ENCODE assay signal across 9 cellular contexts in the genomic region with DNA sequence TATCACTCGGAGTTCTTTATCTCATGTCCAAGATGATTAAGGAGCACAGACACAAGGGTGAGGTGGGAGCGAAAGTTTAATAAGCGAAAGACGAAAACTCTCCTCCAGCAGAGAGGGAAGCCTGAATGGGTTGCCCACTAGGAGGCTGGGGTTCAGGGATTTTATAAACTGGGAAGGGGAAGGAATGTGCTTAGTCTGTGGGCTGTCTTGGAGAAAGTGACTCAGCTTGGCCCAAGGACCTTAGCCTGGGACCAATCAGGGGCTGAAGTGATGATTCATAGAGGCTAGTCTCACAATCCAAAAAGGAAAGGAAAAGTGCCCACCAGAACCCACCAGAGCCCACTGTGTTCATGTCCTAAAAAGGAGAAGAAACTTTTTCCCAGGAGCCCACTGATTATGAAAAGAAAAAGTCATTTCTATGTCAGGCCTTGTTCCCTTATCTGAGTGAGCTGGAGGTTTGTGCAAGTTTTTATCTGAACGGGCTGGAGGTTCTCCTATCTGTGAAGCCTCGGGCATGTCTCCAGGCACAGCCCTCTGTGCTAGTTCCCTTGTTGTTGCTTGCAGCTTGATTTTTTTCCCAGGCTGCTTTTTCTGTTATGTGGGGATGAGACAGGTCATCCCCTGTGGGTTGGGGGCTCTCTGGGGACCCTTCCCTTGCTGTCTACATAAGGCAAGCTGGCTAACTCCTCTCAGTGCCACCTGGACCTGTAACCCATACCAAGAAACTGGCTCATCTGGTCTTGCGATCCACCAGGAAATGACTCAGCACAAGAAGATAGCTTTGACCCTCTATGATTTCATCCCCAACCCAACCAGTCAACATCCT. TPM values are rescaled to one million over a fixed set of nuclear protein-coding genes. Genes with fewer than 3 reads are reported as not detected.
DNase-seq lines count a peak whose midpoint lies in the region; ATAC-seq and TF ChIP-seq lines count a peak whose summit lies in the region.
"Had no signal": no experiment of that assay in that cellular context is flagged by ENCODE, and none has a peak within 500 bp of the region (broad histone marks: within the 10 kb centered on the region; RNA-seq: fewer than 3 reads in every experiment).

No MANE protein-coding gene starts in this region.

- no peak overlapping the region for H3K27ac ChIP-seq in GM23338 (ENCODE audit: low read depth)
- H3K27ac ChIP-seq in heart left ventricle, result peak overlapping the region; percentile 3 to 80 (median 63)
- peak overlapping the region; percentile 59 for H3K27ac ChIP-seq in skeletal muscle tissue (ENCODE audit: low read depth, low read length)

- H3K9me3 ChIP-seq in heart left ventricle (peaks cover 0 to 39% (median 14%) of the 10 kb centered on the region in 12 donors), skeletal muscle tissue (ENCODE audit: control insufficient read depth in 3 of 3, low read length in 3 of 3) (peaks cover 0 to 2% (median 0%) of the 10 kb centered on the region in 3 donors), BE2C (no peaks in the 10 kb centered on the region)

- peaks cover 10% of the 10 kb centered on the region; the same call in 2 of the 3 replicates for H3K4me1 Mint-ChIP-seq in GM23338

- H3K4me2 ChIP-seq in GM23338, result no peak overlapping the region

- peak overlapping the region; percentile 84 for H2AFZ ChIP-seq in GM23338

- H3K9ac ChIP-seq in skeletal muscle tissue (ENCODE audit: low read depth in 1 of 3, low read length in 3 of 3), result no peak overlapping the region

- intact Hi-C loops in heart left ventricle (cut with DNase I), result loop anchor here in 6 of 10 donors (2.0 to 10.0 kb wide), 4 partner anchors 39 to 101 kb away; a partner anchor contains a TSS

- no peak overlapping the region for H3K4me3 Mint-ChIP-seq in GM23338
- H3K4me3 Mint-ChIP-seq: neural crest cell had no signal

- H3K27me3 ChIP-seq in GM23338 (ENCODE audit: insufficient read depth) (no peaks in the 10 kb centered on the region), heart left ventricle (no peaks in the 10 kb centered on the region), skeletal muscle tissue (ENCODE audit: control insufficient read depth in 3 of 3, insufficient read depth in 3 of 3, low read length in 3 of 3) (no peaks in the 10 kb centered on the region), BE2C (no peaks in the 10 kb centered on the region)

- no peaks in the 10 kb centered on the region for H3K27me3 Mint-ChIP-seq in GM23338 (ENCODE audit: insufficient read depth, low read depth, poor library complexity)

- ATAC-seq in GM23338 (peak; percentile 35; the same call in 1 of the 3 replicates), heart left ventricle (peak; percentile 58 to 77 (median 68)), GM21515 (IDR thresholded peaks at IDR 0.05; ENCODE audit: unreplicated experiment) (no peak)

- no peaks in the 10 kb centered on the region for H3F3A ChIP-seq in GM23338 (replicated peaks; ENCODE audit: low read depth)

- H3K9me2 ChIP-seq in GM23338 (ENCODE audit: insufficient read depth), result peaks cover 4% of the 10 kb centered on the region; the same call in 1 of the 2 replicates

- TF ChIP-seq CTCF in GM23338 (conservative IDR thresholded peaks at IDR 0.05; ENCODE audit: low read depth in 2 of 2) (no peak), heart left ventricle (IDR thresholded peaks at IDR 0.05) (peak in 1 of 12 donors; percentile 17), BE2C (IDR thresholded peaks at IDR 0.05; ENCODE audit: low read depth, low read length) (no peak)

- H3K36me3 Mint-ChIP-seq in GM23338 (ENCODE audit: low read depth), result peaks cover 5% of the 10 kb centered on the region; the same call in 2 of the 3 replicates

- 49 to 61% (median 55%) methylated on average over 7 of the region's 7 CpGs for WGBS in heart left ventricle, 4 donors

- no peaks in the 10 kb centered on the region for H3K36me3 ChIP-seq in GM23338 (ENCODE audit: insufficient read depth)
- H3K36me3 ChIP-seq in heart left ventricle, result no peaks in the 10 kb centered on the region
- no peaks in the 10 kb centered on the region for H3K36me3 ChIP-seq in skeletal muscle tissue (ENCODE audit: control insufficient read depth in 3 of 3, insufficient read depth in 3 of 3, low read length in 3 of 3)
- no peaks in the 10 kb centered on the region for H3K36me3 ChIP-seq in BE2C

- 0 out of 2 replicates have a peak overlapping the region, but pooled peaks have one; percentile 2 for H3K27ac Mint-ChIP-seq in GM23338

- H3K4me1 ChIP-seq in GM23338 (ENCODE audit: insufficient read depth) (no peaks in the 10 kb centered on the region; the same call in 1 of the 2 replicates), heart left ventricle (peaks cover 0 to 26% (median 7%) of the 10 kb centered on the region in 12 donors), skeletal muscle tissue (ENCODE audit: control insufficient read depth in 3 of 3, insufficient read depth in 3 of 3, low read length in 3 of 3) (peaks cover 0 to 7% (median 3%) of the 10 kb centered on the region in 3 donors), BE2C (peaks cover 3% of the 10 kb centered on the region; the same call in 1 of the 2 replicates)

- no peak for TF ChIP-seq POLR2A in heart left ventricle (IDR thresholded peaks at IDR 0.05)

- H4K20me1 ChIP-seq in GM23338 (replicated peaks; ENCODE audit: insufficient read depth), result no peaks in the 10 kb centered on the region

- peak; percentile 6 for DNase-seq in GM23338 (ENCODE audit: low spot score)
- peak; percentile 31 for DNase-seq in T1000 (lab: John Stamatoyannopoulos, UW)
- peak in 4 of 5 donors; percentile 29 to 72 (median 58) for DNase-seq in heart left ventricle
- no peak for DNase-seq in BE2C
- DNase-seq in activated CD4-positive, alpha-beta T cell treated with anti-CD3 and anti-CD28 coated beads for 1 hour, result no peak
- DNase-seq in HuH-7 (ENCODE audit: low spot score), result no peak

- peaks cover 9% of the 10 kb centered on the region for H3K9me3 Mint-ChIP-seq in GM23338

- H3K79me2 ChIP-seq in GM23338 (replicated peaks; ENCODE audit: insufficient read depth), result no peaks in the 10 kb centered on the region

- H3K4me3 ChIP-seq in GM23338, result no peak overlapping the region
- H3K4me3 ChIP-seq in heart left ventricle, result peak overlapping the region in 1 of 12 donors; percentile 7
- no peak overlapping the region for H3K4me3 ChIP-seq in skeletal muscle tissue (ENCODE audit: low read length in 3 of 3)
- H3K4me3 ChIP-seq in BE2C (ENCODE audit: low read depth, low read length), result no peak overlapping the region

TF ChIP-seq in GM23338, 12 proteins besides CTCF, POLR2A, EP300 and RAD21:
- TF ChIP-seq, protein P1, sequence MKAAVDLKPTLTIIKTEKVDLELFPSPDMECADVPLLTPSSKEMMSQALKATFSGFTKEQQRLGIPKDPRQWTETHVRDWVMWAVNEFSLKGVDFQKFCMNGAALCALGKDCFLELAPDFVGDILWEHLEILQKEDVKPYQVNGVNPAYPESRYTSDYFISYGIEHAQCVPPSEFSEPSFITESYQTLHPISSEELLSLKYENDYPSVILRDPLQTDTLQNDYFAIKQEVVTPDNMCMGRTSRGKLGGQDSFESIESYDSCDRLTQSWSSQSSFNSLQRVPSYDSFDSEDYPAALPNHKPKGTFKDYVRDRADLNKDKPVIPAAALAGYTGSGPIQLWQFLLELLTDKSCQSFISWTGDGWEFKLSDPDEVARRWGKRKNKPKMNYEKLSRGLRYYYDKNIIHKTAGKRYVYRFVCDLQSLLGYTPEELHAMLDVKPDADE (IDR thresholded peaks at IDR 0.05), result no peak
- TF ChIP-seq POLR2AphosphoS5 (IDR thresholded peaks at IDR 0.05; ENCODE audit: low read depth), result no peak
- no peak for TF ChIP-seq ZNF114 (CRISPR knock-in tag; IDR thresholded peaks at IDR 0.05)
- no peak for TF ChIP-seq EZH2phosphoT487 (IDR thresholded peaks at IDR 0.05; ENCODE audit: unreplicated experiment)
- TF ChIP-seq, protein P2, sequence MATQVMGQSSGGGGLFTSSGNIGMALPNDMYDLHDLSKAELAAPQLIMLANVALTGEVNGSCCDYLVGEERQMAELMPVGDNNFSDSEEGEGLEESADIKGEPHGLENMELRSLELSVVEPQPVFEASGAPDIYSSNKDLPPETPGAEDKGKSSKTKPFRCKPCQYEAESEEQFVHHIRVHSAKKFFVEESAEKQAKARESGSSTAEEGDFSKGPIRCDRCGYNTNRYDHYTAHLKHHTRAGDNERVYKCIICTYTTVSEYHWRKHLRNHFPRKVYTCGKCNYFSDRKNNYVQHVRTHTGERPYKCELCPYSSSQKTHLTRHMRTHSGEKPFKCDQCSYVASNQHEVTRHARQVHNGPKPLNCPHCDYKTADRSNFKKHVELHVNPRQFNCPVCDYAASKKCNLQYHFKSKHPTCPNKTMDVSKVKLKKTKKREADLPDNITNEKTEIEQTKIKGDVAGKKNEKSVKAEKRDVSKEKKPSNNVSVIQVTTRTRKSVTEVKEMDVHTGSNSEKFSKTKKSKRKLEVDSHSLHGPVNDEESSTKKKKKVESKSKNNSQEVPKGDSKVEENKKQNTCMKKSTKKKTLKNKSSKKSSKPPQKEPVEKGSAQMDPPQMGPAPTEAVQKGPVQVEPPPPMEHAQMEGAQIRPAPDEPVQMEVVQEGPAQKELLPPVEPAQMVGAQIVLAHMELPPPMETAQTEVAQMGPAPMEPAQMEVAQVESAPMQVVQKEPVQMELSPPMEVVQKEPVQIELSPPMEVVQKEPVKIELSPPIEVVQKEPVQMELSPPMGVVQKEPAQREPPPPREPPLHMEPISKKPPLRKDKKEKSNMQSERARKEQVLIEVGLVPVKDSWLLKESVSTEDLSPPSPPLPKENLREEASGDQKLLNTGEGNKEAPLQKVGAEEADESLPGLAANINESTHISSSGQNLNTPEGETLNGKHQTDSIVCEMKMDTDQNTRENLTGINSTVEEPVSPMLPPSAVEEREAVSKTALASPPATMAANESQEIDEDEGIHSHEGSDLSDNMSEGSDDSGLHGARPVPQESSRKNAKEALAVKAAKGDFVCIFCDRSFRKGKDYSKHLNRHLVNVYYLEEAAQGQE (IDR thresholded peaks at IDR 0.05; ENCODE audit: unreplicated experiment), result no peak

RNA-seq across cellular contexts. Expression of a gene that starts 8.3 kb away (rescaled TPM):
- total RNA-seq in GM23338 (2014; rRNA removed; shearing (Covaris generic)), result 30.2 and 31.1 TPM in 2 replicates
- polyA plus RNA-seq in GM23338 (2016; fragmentation: Nextera tagmentation; extraction: Ambion mirVana), result 26.2 and 28.6 TPM in 2 replicates
- 10 to 100 TPM; 18.1 to 25.9 (median 23.6) TPM for total RNA-seq in heart left ventricle
- polyA plus RNA-seq in heart left ventricle, result 10 to 100 TPM; 22.6 to 22.9 TPM
- 26.6 TPM for total RNA-seq in skeletal muscle tissue
- polyA plus RNA-seq in BE2C (2012; ENCODE audit: insufficient read depth, insufficient read length, low read depth), result 31.1 TPM

RNA-seq across cellular contexts. Expression of a gene that starts 37.4 kb away (rescaled TPM):
- total RNA-seq in GM23338 (2014; rRNA removed; shearing (Covaris generic)), result 83.5 and 120 TPM in 2 replicates
- 60.0 and 62.9 TPM in 2 replicates for polyA plus RNA-seq in GM23338 (2016; fragmentation: Nextera tagmentation; extraction: Ambion mirVana)
- total RNA-seq in heart left ventricle, result 100 to 1,000 TPM in 8 of 9 donors, 10 to 100 TPM in 1; 92.7 to 327 (median 114) TPM
- polyA plus RNA-seq in heart left ventricle, result 100 to 1,000 TPM in 1 of 2 donors, 10 to 100 TPM in 1; 78.8 to 106 TPM
- 90.3 TPM for total RNA-seq in skeletal muscle tissue
- 76.6 TPM for polyA plus RNA-seq in BE2C (2012; ENCODE audit: insufficient read depth, insufficient read length, low read depth)

Comparison
In these comparisons a context has a peak if more than half of its experiments do, and no peak if none do; other contexts are left out.
1. DNase-seq: peak in GM23338 (single experiment), T1000 (single experiment) and heart left ventricle (4 of 5); none in BE2C (single experiment), activated CD4-positive, alpha-beta T cell treated with anti-CD3 and anti-CD28 coated beads for 1 hour (single experiment) and HuH-7 (single experiment).